Comparison of ENCODE assay signal across 26 cellular contexts in the genomic region with DNA sequence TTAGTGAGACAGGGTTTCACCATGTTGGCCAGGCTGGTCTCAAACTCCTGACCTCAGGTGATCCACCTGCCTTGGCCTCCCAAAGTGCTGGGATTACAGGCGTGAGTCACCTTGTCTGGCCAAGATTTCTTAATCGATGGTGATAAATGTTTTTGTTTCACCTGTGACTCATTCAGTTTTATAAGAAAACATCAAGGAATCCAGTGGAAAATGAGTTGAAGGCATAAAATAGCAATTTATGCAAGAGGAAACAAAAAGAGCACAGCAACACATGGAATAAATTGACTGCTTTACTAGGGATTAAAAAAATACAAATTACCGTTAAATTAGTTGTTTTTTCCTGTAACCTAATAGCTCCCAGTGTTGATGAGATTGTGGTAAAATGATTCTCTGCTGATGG.
DNase-seq lines count a peak whose midpoint lies in the region; ATAC-seq and TF ChIP-seq lines count a peak whose summit lies in the region.
"Had no signal": no experiment of that assay in that cellular context is flagged by ENCODE, and none has a peak within 500 bp of the region (broad histone marks: within the 10 kb centered on the region; RNA-seq: fewer than 3 reads in every experiment).

No MANE protein-coding gene starts in this region.

- CTCF ChIA-PET in SK-N-SH (lab: Yijun Ruan, JAX) (interaction anchor here (1.4 to 3.3 kb wide), 2 partner anchors 26 to 292 kb away, joined by 3 to 14 read pairs; no protein-coding TSS in a partner anchor), PC-3 (lab: Charles Lee) (no interaction called here)

- H4K20me1 ChIP-seq in SK-N-SH (ENCODE audit: insufficient read depth) (no peaks in the 10 kb centered on the region), PC-3 (ENCODE audit: low read length) (peaks cover 3% of the 10 kb centered on the region; the same call in 1 of the 2 replicates)

- POLR2A ChIA-PET in SK-N-SH (lab: Yijun Ruan, JAX) = no interaction called here
- POLR2A ChIA-PET in PC-3 (lab: Charles Lee; ENCODE audit: unreplicated experiment) = no interaction called here

- H2AFZ ChIP-seq in SK-N-SH (ENCODE audit: low read depth) (no peak overlapping the region), PC-3 (ENCODE audit: low read length) (no peak overlapping the region)

- H3K4me1 ChIP-seq in SK-N-SH (ENCODE audit: control insufficient read depth in 1 of 2, insufficient read depth in 2 of 2, low read depth in 1 of 2, low read length in 1 of 2) = peaks cover 44 to 66% of the 10 kb centered on the region in 2 experiments
- peaks cover 31% of the 10 kb centered on the region for H3K4me1 ChIP-seq in PC-3 (ENCODE audit: insufficient read depth, low read length)
- H3K4me1 ChIP-seq in skeletal muscle tissue (ENCODE audit: control insufficient read depth in 3 of 3, insufficient read depth in 3 of 3, low read length in 3 of 3) = peaks cover 28 to 52% (median 32%) of the 10 kb centered on the region in 3 donors
- H3K4me1 ChIP-seq in ascending aorta = peaks cover 3 to 17% of the 10 kb centered on the region in 2 donors
- H3K4me1 ChIP-seq: left lung had no signal

- TF ChIP-seq CTCF in SK-N-SH (IDR thresholded peaks at IDR 0.05) (no peak), PC-3 (conservative IDR thresholded peaks at IDR 0.05; ENCODE audit: low read depth, low read length) (no peak), epithelial cell of esophagus (IDR thresholded peaks at IDR 0.05; ENCODE audit: insufficient read depth, low read depth, low read length, missing control alignments) (no peak), ascending aorta (IDR thresholded peaks at IDR 0.05) (no peak)

- no peak overlapping the region for H3K27ac ChIP-seq in SK-N-SH (ENCODE audit: low read depth in 2 of 2, low read length in 1 of 2)
- no peak overlapping the region for H3K27ac ChIP-seq in PC-3 (ENCODE audit: low read length)
- peak overlapping the region; percentile 96 for H3K27ac ChIP-seq in skeletal muscle tissue (ENCODE audit: low read depth, low read length)
- H3K27ac ChIP-seq in ascending aorta = no peak overlapping the region
- H3K27ac ChIP-seq: 22Rv1, BLaER1, coronary artery, left lung, ovary, right atrium auricular region, tibial nerve, WERI-Rb-1 had no signal

- H3K79me2 ChIP-seq in SK-N-SH (ENCODE audit: insufficient read depth) (no peaks in the 10 kb centered on the region), PC-3 (ENCODE audit: low read length) (no peaks in the 10 kb centered on the region)

- no peaks in the 10 kb centered on the region for H3K9me2 ChIP-seq in SK-N-SH
- no peaks in the 10 kb centered on the region for H3K9me2 ChIP-seq in PC-3 (replicated peaks; ENCODE audit: low read length)

- no peak for TF ChIP-seq RAD21 in SK-N-SH (IDR thresholded peaks at IDR 0.05; ENCODE audit: low read length)

- no peak overlapping the region for H3K4me2 ChIP-seq in SK-N-SH
- no peak overlapping the region for H3K4me2 ChIP-seq in PC-3 (ENCODE audit: low read length)
- H3K4me2 ChIP-seq: BLaER1 had no signal

- H3K9me3 ChIP-seq in SK-N-SH (no peaks in the 10 kb centered on the region), PC-3 (ENCODE audit: low read length) (no peaks in the 10 kb centered on the region), skeletal muscle tissue (ENCODE audit: control insufficient read depth in 3 of 3, low read length in 3 of 3) (no peaks in the 10 kb centered on the region), ascending aorta (no peaks in the 10 kb centered on the region)
- H3K9me3 ChIP-seq: BLaER1, Caco-2, left lung, ovary, right atrium auricular region, tibial nerve had no signal

- H3K36me3 ChIP-seq in SK-N-SH (replicated peaks in 1 of 2; ENCODE audit: control insufficient read depth in 1 of 2, insufficient read depth in 2 of 2, low read length in 1 of 2) = no peaks in the 10 kb centered on the region
- no peaks in the 10 kb centered on the region for H3K36me3 ChIP-seq in PC-3 (ENCODE audit: low read depth, low read length)
- H3K36me3 ChIP-seq in skeletal muscle tissue (ENCODE audit: control insufficient read depth in 3 of 3, insufficient read depth in 3 of 3, low read length in 3 of 3) = no peaks in the 10 kb centered on the region
- H3K36me3 ChIP-seq in ascending aorta = no peaks in the 10 kb centered on the region
- H3K36me3 ChIP-seq: BLaER1, left lung, ovary, right atrium auricular region, tibial nerve, WERI-Rb-1 had no signal

- H3F3A ChIP-seq in SK-N-SH (replicated peaks; ENCODE audit: insufficient read depth) (peaks cover 15% of the 10 kb centered on the region), PC-3 (ENCODE audit: low read length, unreplicated experiment) (no peaks in the 10 kb centered on the region)

- 48% methylated on average over 3 of the region's 3 CpGs for WGBS in SK-N-SH (ENCODE audit: low lambda C conversion rate)

- H3K27me3 ChIP-seq in SK-N-SH (ENCODE audit: insufficient read depth) (no peaks in the 10 kb centered on the region), PC-3 (ENCODE audit: low read length) (peaks cover 8% of the 10 kb centered on the region; the same call in 1 of the 2 replicates), skeletal muscle tissue (ENCODE audit: control insufficient read depth in 3 of 3, insufficient read depth in 3 of 3, low read length in 3 of 3) (no peaks in the 10 kb centered on the region), ascending aorta (no peaks in the 10 kb centered on the region)
- H3K27me3 ChIP-seq: BLaER1, ovary, right atrium auricular region, tibial nerve had no signal

- DNase-seq in SK-N-SH (no peak), PC-3 (peak; percentile 61), epithelial cell of esophagus (ENCODE audit: low read depth) (peak; percentile 80), ascending aorta (ENCODE audit: low spot score in 2 of 2) (no peak), OCI-M1 (lab: John Stamatoyannopoulos, UW) (no peak), DMS53 treated with DMSO at 0.1 percent for 48 hours (lab: John Stamatoyannopoulos, UW; ENCODE audit: unreplicated experiment) (no peak)
- DNase-seq: activated CD4-positive, alpha-beta T cell treated with anti-CD3 and anti-CD28 coated beads, Interleukin-2, amount 10 ng/mL, durations not matched to agents 7 days and 5 days; Caco-2; endodermal cell; head of caudate nucleus; left lung; naive thymus-derived CD8-positive, alpha-beta T cell; NCI-H1417 treated with DMSO at 0.1 percent for 48 hours; NCI-H510A; NK-92 treated with Interleukin-12 subunit alpha and Interleukin-12 subunit beta, amount 100 ng/mL, for 24 hours; ovary; RPMI8226; WERI-Rb-1 had no signal

- TF ChIP-seq EP300 in SK-N-SH (IDR thresholded peaks at IDR 0.05; ENCODE audit: borderline replicate concordance in 1 of 2, low read depth in 1 of 2, low read length in 1 of 2) = no peak

- H3K9ac ChIP-seq in SK-N-SH (no peak overlapping the region), PC-3 (ENCODE audit: low read length) (no peak overlapping the region), skeletal muscle tissue (ENCODE audit: low read depth in 1 of 3, low read length in 3 of 3) (no peak overlapping the region)
- H3K9ac ChIP-seq: BLaER1 had no signal

- no TSS peak for BruUV-seq in PC-3 (replicated peaks; lab: Mats Ljungman, UMichigan)

- ATAC-seq in SK-N-SH treated with all-trans-retinoic acid at 6 μM for 48 hours (no peak), PC-3 (no peak)
- ATAC-seq: activated naive CD4-positive, alpha-beta T cell treated with anti-CD3 and anti-CD28 coated beads, Interleukin-2, amount 50 U/mL, for 72 hours; left lung; naive thymus-derived CD8-positive, alpha-beta T cell had no signal

- H3K4me3 ChIP-seq in SK-N-SH (ENCODE audit: low read depth in 2 of 2, low read length in 1 of 2) (no peak overlapping the region), PC-3 (ENCODE audit: low read length) (no peak overlapping the region), epithelial cell of esophagus (ENCODE audit: low read length) (no peak overlapping the region), skeletal muscle tissue (ENCODE audit: low read length in 3 of 3) (no peak overlapping the region), ascending aorta (no peak overlapping the region)
- H3K4me3 ChIP-seq: BLaER1, coronary artery, left lung, ovary, right atrium auricular region, tibial nerve had no signal

- intact Hi-C loops in PC-3 (cut with micrococcal nuclease) (no loop called here), ascending aorta (cut with DNase I) (no loop called here)

TF ChIP-seq in SK-N-SH, 30 proteins besides CTCF, POLR2A, EP300 and RAD21 (continues in another document):
- TF ChIP-seq, protein P1, sequence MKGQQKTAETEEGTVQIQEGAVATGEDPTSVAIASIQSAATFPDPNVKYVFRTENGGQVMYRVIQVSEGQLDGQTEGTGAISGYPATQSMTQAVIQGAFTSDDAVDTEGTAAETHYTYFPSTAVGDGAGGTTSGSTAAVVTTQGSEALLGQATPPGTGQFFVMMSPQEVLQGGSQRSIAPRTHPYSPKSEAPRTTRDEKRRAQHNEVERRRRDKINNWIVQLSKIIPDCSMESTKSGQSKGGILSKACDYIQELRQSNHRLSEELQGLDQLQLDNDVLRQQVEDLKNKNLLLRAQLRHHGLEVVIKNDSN (IDR thresholded peaks at IDR 0.05; ENCODE audit: borderline replicate concordance, low read depth) = no peak
- TF ChIP-seq, protein P2, sequence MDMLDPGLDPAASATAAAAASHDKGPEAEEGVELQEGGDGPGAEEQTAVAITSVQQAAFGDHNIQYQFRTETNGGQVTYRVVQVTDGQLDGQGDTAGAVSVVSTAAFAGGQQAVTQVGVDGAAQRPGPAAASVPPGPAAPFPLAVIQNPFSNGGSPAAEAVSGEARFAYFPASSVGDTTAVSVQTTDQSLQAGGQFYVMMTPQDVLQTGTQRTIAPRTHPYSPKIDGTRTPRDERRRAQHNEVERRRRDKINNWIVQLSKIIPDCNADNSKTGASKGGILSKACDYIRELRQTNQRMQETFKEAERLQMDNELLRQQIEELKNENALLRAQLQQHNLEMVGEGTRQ (IDR thresholded peaks at IDR 0.05; ENCODE audit: borderline replicate concordance, low read depth, low read length) = no peak

TF ChIP-seq in SK-N-SH treated with all-trans-retinoic acid at 6 μM for 48 hours, 23 proteins besides CTCF, POLR2A, EP300 and RAD21 (continues in another document):
- no peak for TF ChIP-seq GLIS3 (CRISPR knock-in tag; IDR thresholded peaks at IDR 0.05)
- TF ChIP-seq, protein P3, sequence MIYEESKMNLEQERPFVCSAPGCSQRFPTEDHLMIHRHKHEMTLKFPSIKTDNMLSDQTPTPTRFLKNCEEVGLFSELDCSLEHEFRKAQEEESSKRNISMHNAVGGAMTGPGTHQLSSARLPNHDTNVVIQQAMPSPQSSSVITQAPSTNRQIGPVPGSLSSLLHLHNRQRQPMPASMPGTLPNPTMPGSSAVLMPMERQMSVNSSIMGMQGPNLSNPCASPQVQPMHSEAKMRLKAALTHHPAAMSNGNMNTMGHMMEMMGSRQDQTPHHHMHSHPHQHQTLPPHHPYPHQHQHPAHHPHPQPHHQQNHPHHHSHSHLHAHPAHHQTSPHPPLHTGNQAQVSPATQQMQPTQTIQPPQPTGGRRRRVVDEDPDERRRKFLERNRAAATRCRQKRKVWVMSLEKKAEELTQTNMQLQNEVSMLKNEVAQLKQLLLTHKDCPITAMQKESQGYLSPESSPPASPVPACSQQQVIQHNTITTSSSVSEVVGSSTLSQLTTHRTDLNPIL (CRISPR knock-in tag; IDR thresholded peaks at IDR 0.05; ENCODE audit: low read depth) = no peak
- no peak for TF ChIP-seq PPARA (CRISPR knock-in tag; IDR thresholded peaks at IDR 0.05; ENCODE audit: borderline replicate concordance)
- TF ChIP-seq CSDC2 (CRISPR knock-in tag; IDR thresholded peaks at IDR 0.05) = no peak
- no peak for TF ChIP-seq BACH2 (CRISPR knock-in tag; IDR thresholded peaks at IDR 0.05; ENCODE audit: borderline replicate concordance)
- no peak for TF ChIP-seq ZFP3 (CRISPR knock-in tag; IDR thresholded peaks at IDR 0.05)

Comparison
In these comparisons a context has a peak if more than half of its experiments do, and no peak if none do; other contexts are left out.
1. DNase-seq: peak in PC-3 (single experiment) and epithelial cell of esophagus (single experiment); none in SK-N-SH (single experiment), ascending aorta (0 of 2), OCI-M1 (single experiment) and DMS53 treated with DMSO at 0.1 percent for 48 hours (single experiment).